In the genomic region with DNA sequence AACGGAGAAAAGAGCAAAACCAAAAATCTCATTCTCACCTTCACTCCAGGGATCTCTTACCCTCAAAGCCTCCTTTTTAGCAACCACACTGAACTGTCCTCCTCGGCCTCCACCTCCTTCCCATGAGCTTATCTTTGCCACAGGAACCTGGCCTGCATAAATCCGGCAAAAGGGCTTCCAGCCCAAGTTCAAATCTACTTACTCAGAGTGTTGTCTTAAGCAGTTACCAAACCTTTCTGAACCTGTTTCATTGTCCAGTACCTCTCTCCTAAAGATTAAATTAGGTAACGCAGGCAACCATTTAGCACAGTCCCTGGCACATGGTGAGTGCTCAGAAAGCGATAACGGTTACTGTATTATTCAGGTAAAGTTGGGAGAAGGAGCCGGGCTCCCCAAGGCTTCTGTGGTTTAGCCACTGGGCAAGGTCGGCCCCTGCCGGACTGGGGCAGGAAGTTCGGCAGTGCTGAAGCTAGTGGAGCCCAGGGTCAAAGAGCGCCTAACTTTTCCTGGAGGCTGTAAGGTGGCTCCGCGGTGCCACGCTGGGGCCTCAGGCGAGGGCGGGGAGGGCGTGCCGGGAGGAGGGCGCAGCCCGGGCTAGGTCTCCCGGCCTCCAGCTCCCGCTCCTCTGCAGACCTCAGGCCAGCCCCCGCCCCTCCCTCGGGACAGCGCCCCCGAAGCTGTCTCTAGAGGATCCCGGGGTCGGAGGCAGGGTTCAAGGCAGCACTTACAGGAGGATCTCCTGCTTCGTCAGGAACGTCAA, we compare ENCODE assay signal across 8 cellular contexts. TPM values are rescaled to one million over a fixed set of nuclear protein-coding genes. Genes with fewer than 3 reads are reported as not detected.
DNase-seq lines count a peak whose midpoint lies in the region; ATAC-seq lines count a peak whose summit lies in the region.

No MANE protein-coding gene starts in this region.

- CTCF ChIA-PET in activated CD8-positive, alpha-beta T cell treated with anti-CD3 and anti-CD28 coated beads, Interleukin-2, amount 10 ng/mL, durations not matched to agents 7 days and 5 days (lab: Charles Lee): interaction anchor here (1.0 to 4.0 kb wide), 12 partner anchors 11 to 493 kb away, joined by 3 to 17 read pairs (median 3); a partner anchor contains a TSS

- H3K9me3 Mint-ChIP-seq in activated CD8-positive, alpha-beta T cell treated with anti-CD3 and anti-CD28 coated beads, Interleukin-2, amount 10 ng/mL, durations not matched to agents 7 days and 5 days (ENCODE audit: insufficient read depth): no peaks in the 10 kb centered on the region
- H3K9me3 Mint-ChIP-seq in naive B cell: no peaks in the 10 kb centered on the region

- DNase-seq in NCI-H524 (lab: John Stamatoyannopoulos, UW) (peak; percentile 25 to 50), NCI-H524 treated with DMSO at 0.1 percent for 48 hours (lab: John Stamatoyannopoulos, UW) (no peak), NCI-H226 (peak; percentile 69), naive B cell (peak; percentile 24)
- DNase-seq in activated CD8-positive, alpha-beta T cell treated with anti-CD3 and anti-CD28 coated beads, Interleukin-2, amount 10 ng/mL, durations not matched to agents 7 days and 5 days: peak; percentile 59

- H3K4me1 Mint-ChIP-seq in activated CD8-positive, alpha-beta T cell treated with anti-CD3 and anti-CD28 coated beads, Interleukin-2, amount 10 ng/mL, durations not matched to agents 7 days and 5 days (ENCODE audit: low read depth): peaks cover 51% of the 10 kb centered on the region
- H3K4me1 Mint-ChIP-seq in naive B cell: peaks cover 48 to 67% (median 56%) of the 10 kb centered on the region in 3 donors

- H3K36me3 ChIP-seq in esophagus (ENCODE audit: control insufficient read depth in 2 of 2, insufficient read depth in 2 of 2, low read length in 1 of 2) (peaks cover 5 to 21% of the 10 kb centered on the region in 2 donors), stomach smooth muscle (ENCODE audit: control insufficient read depth in 2 of 2, insufficient read depth in 2 of 2, low read length in 2 of 2) (peaks cover 21 to 23% of the 10 kb centered on the region in 2 donors)

- H3K27me3 Mint-ChIP-seq in activated CD8-positive, alpha-beta T cell treated with anti-CD3 and anti-CD28 coated beads, Interleukin-2, amount 10 ng/mL, durations not matched to agents 7 days and 5 days (ENCODE audit: low read depth): no peaks in the 10 kb centered on the region
- H3K27me3 Mint-ChIP-seq in naive B cell: no peaks in the 10 kb centered on the region

- peak overlapping the region; percentile 71 to 74 for H3K9ac ChIP-seq in stomach smooth muscle (ENCODE audit: low read length in 2 of 2)

- no peaks in the 10 kb centered on the region for H3K9me3 ChIP-seq in esophagus (ENCODE audit: control insufficient read depth in 2 of 2, insufficient read depth in 1 of 2, low read depth in 1 of 2, low read length in 1 of 2)
- H3K9me3 ChIP-seq in stomach smooth muscle (ENCODE audit: control insufficient read depth in 2 of 2, low read length in 2 of 2): no peaks in the 10 kb centered on the region

- H3K4me3 ChIP-seq in esophagus (ENCODE audit: low read depth in 1 of 2, low read length in 2 of 2) (peak overlapping the region; percentile 60 to 74), stomach smooth muscle (ENCODE audit: low read length in 2 of 2) (peak overlapping the region; percentile 81 to 91)

- H3K4me1 ChIP-seq in esophagus (ENCODE audit: control insufficient read depth in 2 of 2, insufficient read depth in 2 of 2, low read length in 1 of 2): peaks cover 4 to 28% of the 10 kb centered on the region in 2 donors
- peaks cover 59% of the 10 kb centered on the region for H3K4me1 ChIP-seq in stomach smooth muscle (ENCODE audit: control insufficient read depth, insufficient read depth, low read length)

- no peaks in the 10 kb centered on the region for H3K27me3 ChIP-seq in esophagus (ENCODE audit: control insufficient read depth in 1 of 2, insufficient read depth in 2 of 2, low read length in 2 of 2)
- no peaks in the 10 kb centered on the region for H3K27me3 ChIP-seq in stomach smooth muscle (ENCODE audit: control insufficient read depth in 1 of 2, insufficient read depth in 2 of 2, low read length in 2 of 2)

- peaks cover 39% of the 10 kb centered on the region for H3K36me3 Mint-ChIP-seq in activated CD8-positive, alpha-beta T cell treated with anti-CD3 and anti-CD28 coated beads, Interleukin-2, amount 10 ng/mL, durations not matched to agents 7 days and 5 days (ENCODE audit: low read depth)
- peaks cover 7 to 22% of the 10 kb centered on the region in 2 donors for H3K36me3 Mint-ChIP-seq in naive B cell

- H3K4me3 Mint-ChIP-seq in activated CD8-positive, alpha-beta T cell treated with anti-CD3 and anti-CD28 coated beads, Interleukin-2, amount 10 ng/mL, durations not matched to agents 7 days and 5 days: peak overlapping the region; percentile 92
- H3K4me3 Mint-ChIP-seq in naive B cell: peak overlapping the region; percentile 85 to 94 (median 92)

- WGBS in esophagus, 2 donors: 1 to 3% methylated on average over 28 to 30 of the region's 30 CpGs

- POLR2A ChIA-PET in activated CD8-positive, alpha-beta T cell treated with anti-CD3 and anti-CD28 coated beads, Interleukin-2, amount 10 ng/mL, durations not matched to agents 7 days and 5 days (lab: Charles Lee): interaction anchor here (0.6 to 4.7 kb wide), 13 partner anchors 10 to 699 kb away, joined by 3 to 35 read pairs (median 6); a partner anchor contains a TSS

- H3K27ac Mint-ChIP-seq in activated CD8-positive, alpha-beta T cell treated with anti-CD3 and anti-CD28 coated beads, Interleukin-2, amount 10 ng/mL, durations not matched to agents 7 days and 5 days: peak overlapping the region; percentile 93
- H3K27ac Mint-ChIP-seq in naive B cell: peak overlapping the region; percentile 97 to 100 (median 98)

- ATAC-seq in HG02759 (IDR thresholded peaks at IDR 0.05; ENCODE audit: unreplicated experiment) (peak; percentile 31), naive B cell (ENCODE audit: low read depth in 2 of 2) (peak; percentile 10 to 13)
- peak; percentile 42 for ATAC-seq in activated CD8-positive, alpha-beta T cell treated with anti-CD3 and anti-CD28 coated beads, Interleukin-2, amount 10 ng/mL, durations not matched to agents 7 days and 5 days

- H3K27ac ChIP-seq in esophagus (ENCODE audit: low read depth in 2 of 2, low read length in 1 of 2): peak overlapping the region; percentile 94 to 98
- peak overlapping the region; percentile 82 for H3K27ac ChIP-seq in stomach smooth muscle (ENCODE audit: low read length)

RNA-seq across cellular contexts. Expression of a gene that starts 0.6 kb away (rescaled TPM):
- total RNA-seq in activated CD8-positive, alpha-beta T cell treated with anti-CD3 and anti-CD28 coated beads, Interleukin-2, amount 10 ng/mL, durations not matched to agents 7 days and 5 days: 100 to 1,000 TPM in 1 of 2 experiments, 10 to 100 TPM in 1; 92.4 to 102 TPM
- polyA plus RNA-seq in esophagus (100 to 1,000 TPM in 1 of 2 donors, 10 to 100 TPM in 1; 88.5 to 121 TPM), naive B cell (ENCODE audit: low read depth in 6 of 6) (100 to 1,000 TPM; 204 to 259 (median 235) TPM)

RNA-seq across cellular contexts. Expression of a gene that starts 0.9 kb away (rescaled TPM):
- total RNA-seq in activated CD8-positive, alpha-beta T cell treated with anti-CD3 and anti-CD28 coated beads, Interleukin-2, amount 10 ng/mL, durations not matched to agents 7 days and 5 days: 10 to 100 TPM; 10.0 to 12.1 TPM
- polyA plus RNA-seq in esophagus (1 to 10 TPM; 2.1 to 2.2 TPM), naive B cell (ENCODE audit: low read depth in 6 of 6) (1 to 10 TPM in 4 of 6 donors, under 1 TPM in 2; 0.70 to 2.1 (median 1.3) TPM)

RNA-seq across cellular contexts. Expression of a gene that starts 16.2 kb away (rescaled TPM):
- 1 to 10 TPM in 1 of 2 experiments, not detected in 1; 1.3 TPM for total RNA-seq in activated CD8-positive, alpha-beta T cell treated with anti-CD3 and anti-CD28 coated beads, Interleukin-2, amount 10 ng/mL, durations not matched to agents 7 days and 5 days
- polyA plus RNA-seq in esophagus: under 1 TPM; 0.04 to 0.07 TPM
- polyA plus RNA-seq in naive B cell (ENCODE audit: low read depth in 6 of 6): 1 to 10 TPM in 1 of 6 donors, under 1 TPM in 3, not detected in 2; 0.11 to 1.4 (median 0.34) TPM

RNA-seq across cellular contexts. Expression of a gene that starts 32.0 kb away (rescaled TPM):
- 10 to 100 TPM in 1 of 2 experiments, 1 to 10 TPM in 1; 8.6 to 11.2 TPM for total RNA-seq in activated CD8-positive, alpha-beta T cell treated with anti-CD3 and anti-CD28 coated beads, Interleukin-2, amount 10 ng/mL, durations not matched to agents 7 days and 5 days
- 100 to 1,000 TPM in 1 of 2 donors, 10 to 100 TPM in 1; 90.5 to 121 TPM for polyA plus RNA-seq in esophagus
- 100 to 1,000 TPM in 4 of 6 donors, 10 to 100 TPM in 2; 96.8 to 172 (median 103) TPM for polyA plus RNA-seq in naive B cell (ENCODE audit: low read depth in 6 of 6)

RNA-seq across cellular contexts. Expression of a gene that starts 32.4 kb away (rescaled TPM):
- total RNA-seq in activated CD8-positive, alpha-beta T cell treated with anti-CD3 and anti-CD28 coated beads, Interleukin-2, amount 10 ng/mL, durations not matched to agents 7 days and 5 days: 10 to 100 TPM; 29.7 to 29.8 TPM
- polyA plus RNA-seq in esophagus (10 to 100 TPM; 25.7 to 36.6 TPM), naive B cell (ENCODE audit: low read depth in 6 of 6) (10 to 100 TPM; 33.6 to 80.2 (median 54.1) TPM)
